Comparison of ENCODE assay signal across 13 cellular contexts in the genomic region with DNA sequence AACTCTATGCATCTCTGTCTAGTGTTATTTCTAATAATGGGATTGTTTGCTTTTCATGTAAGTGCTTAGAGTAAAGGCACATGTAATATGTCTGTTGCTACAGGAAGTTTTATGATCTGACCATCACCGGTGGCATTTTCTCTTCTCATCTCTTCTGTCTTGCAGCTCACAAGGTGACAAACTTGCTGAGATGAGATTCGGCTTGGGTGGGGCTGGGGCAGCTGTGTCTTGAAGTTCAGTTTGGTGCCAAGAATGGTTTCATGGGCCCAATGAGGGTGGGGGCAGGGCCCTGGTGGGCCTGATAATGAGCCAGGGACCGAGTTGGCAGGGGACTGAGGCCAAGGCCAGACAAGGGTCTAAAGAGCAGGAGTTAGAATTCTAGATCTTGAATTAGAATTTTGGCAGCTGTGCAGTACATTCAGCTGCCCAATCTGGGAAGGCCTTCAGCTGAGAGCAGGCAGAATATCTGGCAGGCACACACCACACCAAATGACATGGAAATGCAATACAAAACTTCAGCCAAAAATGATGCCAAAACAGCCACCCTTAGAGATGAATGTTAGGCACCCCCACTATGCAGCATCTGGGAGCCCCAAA. TPM values are rescaled to one million over a fixed set of nuclear protein-coding genes. Genes with fewer than 3 reads are reported as not detected.
A peak's percentile ranks its signal among the peaks of the same experiment; 100 is the strongest.
DNase-seq lines count a peak whose midpoint lies in the region; ATAC-seq and TF ChIP-seq lines count a peak whose summit lies in the region.
"Had no signal": no experiment of that assay in that cellular context is flagged by ENCODE, and none has a peak within 500 bp of the region (broad histone marks: within the 10 kb centered on the region; RNA-seq: fewer than 3 reads in every experiment).

No MANE protein-coding gene starts in this region.

- H3K4me1 ChIP-seq in muscle layer of colon (ENCODE audit: insufficient read depth, low read length), result peaks cover 35% of the 10 kb centered on the region
- peaks cover 16% of the 10 kb centered on the region for H3K4me1 ChIP-seq in testis

- POLR2A ChIA-PET in activated CD4-positive, alpha-beta memory T cell treated with anti-CD3 and anti-CD28 coated beads, Interleukin-2, amount 10 ng/mL, durations not matched to agents 7 days and 5 days (lab: Charles Lee), result no interaction called here
- POLR2A ChIA-PET in activated CD4-positive, alpha-beta memory T cell treated with anti-CD3 and anti-CD28 coated beads for 36 hours (lab: Charles Lee), result no interaction called here
- POLR2A ChIA-PET in WTC11 (lab: Charles Lee), result no interaction called here

- intact Hi-C loops in activated CD4-positive, alpha-beta memory T cell treated with anti-CD3 and anti-CD28 coated beads for 36 hours (cut with micrococcal nuclease), result loop anchor here (5.0 kb wide), 1 partner anchor 40 kb away; no protein-coding TSS in a partner anchor
- intact Hi-C loops in testis (cut with DNase I; ENCODE audit: low total_unique reads), result no loop called here

- no peak for ATAC-seq in WTC11
- ATAC-seq: activated CD8-positive, alpha-beta memory T cell treated with anti-CD3 and anti-CD28 coated beads, Interleukin-2, amount 10 ng/mL, durations not matched to agents 7 days and 5 days; upper lobe of right lung had no signal

- TF ChIP-seq POLR2A in testis (IDR thresholded peaks at IDR 0.05), result no peak

- H3K36me3 ChIP-seq in muscle layer of colon (ENCODE audit: insufficient read depth, low read length) (no peaks in the 10 kb centered on the region), testis (ENCODE audit: low read depth, missing control alignments) (no peaks in the 10 kb centered on the region)
- H3K36me3 ChIP-seq: upper lobe of right lung had no signal

- CTCF ChIA-PET in activated CD4-positive, alpha-beta memory T cell treated with anti-CD3 and anti-CD28 coated beads, Interleukin-2, amount 10 ng/mL, durations not matched to agents 7 days and 5 days (lab: Charles Lee), result no interaction called here
- CTCF ChIA-PET in activated CD4-positive, alpha-beta memory T cell treated with anti-CD3 and anti-CD28 coated beads for 36 hours (lab: Charles Lee), result no interaction called here
- CTCF ChIA-PET in WTC11 (lab: Charles Lee), result interaction anchor here (0.9 kb wide), 1 partner anchor 37 kb away, joined by 3 read pairs; no protein-coding TSS in a partner anchor

- H3K4me3 Mint-ChIP-seq in activated CD4-positive, alpha-beta memory T cell treated with anti-CD3 and anti-CD28 coated beads, Interleukin-2, amount 10 ng/mL, durations not matched to agents 7 days and 5 days, result peak overlapping the region; percentile 2
- no peak overlapping the region for H3K4me3 Mint-ChIP-seq in activated CD4-positive, alpha-beta memory T cell treated with anti-CD3 and anti-CD28 coated beads for 36 hours
- H3K4me3 Mint-ChIP-seq in WTC11, result peak overlapping the region; percentile 35
- H3K4me3 Mint-ChIP-seq: dendritic cell treated with granulocyte-macrophage colony-stimulating factor and Interleukin-4, amounts not matched to agents 40 ng/mL and 50 ng/mL, for 4 days had no signal

- TF ChIP-seq CTCF in WTC11 (IDR thresholded peaks at IDR 0.05), result no peak
- no peak for TF ChIP-seq CTCF in testis (IDR thresholded peaks at IDR 0.05)

- H3K9me3 Mint-ChIP-seq in activated CD4-positive, alpha-beta memory T cell treated with anti-CD3 and anti-CD28 coated beads, Interleukin-2, amount 10 ng/mL, durations not matched to agents 7 days and 5 days, result no peaks in the 10 kb centered on the region
- no peaks in the 10 kb centered on the region for H3K9me3 Mint-ChIP-seq in activated CD4-positive, alpha-beta memory T cell treated with anti-CD3 and anti-CD28 coated beads for 36 hours
- no peaks in the 10 kb centered on the region for H3K9me3 Mint-ChIP-seq in WTC11
- H3K9me3 Mint-ChIP-seq: dendritic cell treated with granulocyte-macrophage colony-stimulating factor and Interleukin-4, amounts not matched to agents 40 ng/mL and 50 ng/mL, for 4 days had no signal

- 35 to 50% methylated on average over 2 to 3 of the region's 3 CpGs for WGBS in testis, 2 donors

- H3K4me1 Mint-ChIP-seq in activated CD4-positive, alpha-beta memory T cell treated with anti-CD3 and anti-CD28 coated beads, Interleukin-2, amount 10 ng/mL, durations not matched to agents 7 days and 5 days, result peaks cover 12% of the 10 kb centered on the region
- peaks cover 15% of the 10 kb centered on the region for H3K4me1 Mint-ChIP-seq in activated CD4-positive, alpha-beta memory T cell treated with anti-CD3 and anti-CD28 coated beads for 36 hours (ENCODE audit: low read depth)
- H3K4me1 Mint-ChIP-seq in WTC11, result peaks cover 34% of the 10 kb centered on the region

- H3K27ac ChIP-seq in muscle layer of colon (ENCODE audit: low read depth, low read length) (peak overlapping the region; percentile 50), testis (peak overlapping the region; percentile 22 to 96)
- H3K27ac ChIP-seq: upper lobe of right lung had no signal

- H3K27me3 Mint-ChIP-seq in activated CD4-positive, alpha-beta memory T cell treated with anti-CD3 and anti-CD28 coated beads, Interleukin-2, amount 10 ng/mL, durations not matched to agents 7 days and 5 days, result peaks cover 57% of the 10 kb centered on the region
- peaks cover 9% of the 10 kb centered on the region for H3K27me3 Mint-ChIP-seq in activated CD4-positive, alpha-beta memory T cell treated with anti-CD3 and anti-CD28 coated beads for 36 hours
- peaks cover 12% of the 10 kb centered on the region for H3K27me3 Mint-ChIP-seq in WTC11 (ENCODE audit: low read depth)
- H3K27me3 Mint-ChIP-seq: dendritic cell treated with granulocyte-macrophage colony-stimulating factor and Interleukin-4, amounts not matched to agents 40 ng/mL and 50 ng/mL, for 4 days had no signal

- H3K36me3 Mint-ChIP-seq in activated CD4-positive, alpha-beta memory T cell treated with anti-CD3 and anti-CD28 coated beads, Interleukin-2, amount 10 ng/mL, durations not matched to agents 7 days and 5 days (ENCODE audit: low read depth), result peaks cover 4% of the 10 kb centered on the region
- H3K36me3 Mint-ChIP-seq in activated CD4-positive, alpha-beta memory T cell treated with anti-CD3 and anti-CD28 coated beads for 36 hours, result no peaks in the 10 kb centered on the region
- no peaks in the 10 kb centered on the region for H3K36me3 Mint-ChIP-seq in WTC11
- H3K36me3 Mint-ChIP-seq: activated CD8-positive, alpha-beta memory T cell treated with anti-CD3 and anti-CD28 coated beads, Interleukin-2, amount 10 ng/mL, durations not matched to agents 7 days and 5 days had no signal

- H3K9me3 ChIP-seq in muscle layer of colon (ENCODE audit: low read length) (no peaks in the 10 kb centered on the region), testis (no peaks in the 10 kb centered on the region)
- H3K9me3 ChIP-seq: upper lobe of right lung had no signal

- H3K27ac Mint-ChIP-seq in activated CD4-positive, alpha-beta memory T cell treated with anti-CD3 and anti-CD28 coated beads, Interleukin-2, amount 10 ng/mL, durations not matched to agents 7 days and 5 days, result no peak overlapping the region
- no peak overlapping the region for H3K27ac Mint-ChIP-seq in activated CD4-positive, alpha-beta memory T cell treated with anti-CD3 and anti-CD28 coated beads for 36 hours
- no peak overlapping the region for H3K27ac Mint-ChIP-seq in WTC11
- H3K27ac Mint-ChIP-seq: activated CD8-positive, alpha-beta memory T cell treated with anti-CD3 and anti-CD28 coated beads, Interleukin-2, amount 10 ng/mL, durations not matched to agents 7 days and 5 days; dendritic cell treated with granulocyte-macrophage colony-stimulating factor and Interleukin-4, amounts not matched to agents 40 ng/mL and 50 ng/mL, for 4 days had no signal

- H3K9ac ChIP-seq in muscle layer of colon (ENCODE audit: low read length), result peak overlapping the region; percentile 15

- H3K27me3 ChIP-seq in muscle layer of colon (ENCODE audit: control insufficient read depth in 1 of 2, insufficient read depth in 2 of 2, low read length in 2 of 2) (no peaks in the 10 kb centered on the region), testis (no peaks in the 10 kb centered on the region)
- H3K27me3 ChIP-seq: upper lobe of right lung had no signal

- DNase-seq in activated CD4-positive, alpha-beta memory T cell treated with anti-CD3 and anti-CD28 coated beads, Interleukin-2, amount 10 ng/mL, durations not matched to agents 7 days and 5 days, result no peak
- DNase-seq in activated CD4-positive, alpha-beta memory T cell treated with anti-CD3 and anti-CD28 coated beads for 36 hours, result no peak
- DNase-seq in WTC11 (ENCODE audit: low spot score) (no peak), testis (no peak), islet precursor cell (no peak), NCI-H524 (lab: John Stamatoyannopoulos, UW) (no peak), SW480 (ENCODE audit: low spot score) (no peak)
- DNase-seq: ACHN; activated CD8-positive, alpha-beta memory T cell treated with anti-CD3 and anti-CD28 coated beads, Interleukin-2, amount 10 ng/mL, durations not matched to agents 7 days and 5 days; DND-41; upper lobe of right lung had no signal

- H3K4me3 ChIP-seq in muscle layer of colon (ENCODE audit: low read depth in 1 of 2, low read length in 2 of 2) (no peak overlapping the region), testis (no peak overlapping the region)
- H3K4me3 ChIP-seq: upper lobe of right lung had no signal

RNA-seq across cellular contexts. Expression of gene JAZF1, which starts 1.4 kb away (rescaled TPM):
- 1 to 10 TPM; 7.2 to 7.3 TPM for total RNA-seq in activated CD4-positive, alpha-beta memory T cell treated with anti-CD3 and anti-CD28 coated beads, Interleukin-2, amount 10 ng/mL, durations not matched to agents 7 days and 5 days
- 1 to 10 TPM; 3.8 to 4.3 TPM for total RNA-seq in activated CD4-positive, alpha-beta memory T cell treated with anti-CD3 and anti-CD28 coated beads for 36 hours
- total RNA-seq in WTC11 (2021), result 11.9 to 19.0 TPM (median 17.0 TPM) in 3 replicates
- 10 to 100 TPM; 38.5 to 46.4 TPM for total RNA-seq in testis
- polyA plus RNA-seq in testis (ENCODE audit: insufficient read depth, low read depth, low replicate concordance), result 51.0 TPM
